In genomic region chr3:160027541-160028195, GRCh38 we compare ENCODE assay signal across 9 cellular contexts. TPM values are rescaled to one million over a fixed set of nuclear protein-coding genes. Genes with fewer than 3 reads are reported as not detected.
DNase-seq lines count a peak whose midpoint lies in the region; ATAC-seq, FAIRE-seq and TF ChIP-seq lines count a peak whose summit lies in the region.
"Had no signal": no experiment of that assay in that cellular context is flagged by ENCODE, and none has a peak within 500 bp of the region (broad histone marks: within the 10 kb centered on the region; RNA-seq: fewer than 3 reads in every experiment).

No MANE protein-coding gene starts in this region.

- no peaks in the 10 kb centered on the region for H3K79me2 ChIP-seq in H1 (ENCODE audit: control insufficient read depth in 1 of 2, insufficient read depth in 2 of 2, low read length in 2 of 2)

- no peak for TF ChIP-seq CTCF in H1 (IDR thresholded peaks at IDR 0.05; ENCODE audit: control extremely low read depth in 1 of 3, insufficient read depth in 1 of 3, low read depth in 1 of 3, low read length in 3 of 3)
- no peak for TF ChIP-seq CTCF in stomach (IDR thresholded peaks at IDR 0.05)

- H3K9me3 ChIP-seq in H1 (ENCODE audit: insufficient read depth in 2 of 2, low read depth in 1 of 2, low read length in 1 of 2) (no peaks in the 10 kb centered on the region), stomach (no peaks in the 10 kb centered on the region)

- no peak overlapping the region for H3K4me3 ChIP-seq in H1 (ENCODE audit: extremely low read depth in 1 of 4, insufficient read depth in 2 of 4, low read depth in 3 of 4, low read length in 4 of 4)
- no peak overlapping the region for H3K4me3 ChIP-seq in stomach

- H3K14ac ChIP-seq in H1 (ENCODE audit: insufficient read length) = no peak overlapping the region

- CTCF ChIA-PET in H1 (lab: Charles Lee; ENCODE audit: partially characterized antibody) = interaction anchor here (0.6 to 2.9 kb wide), 5 partner anchors 9 to 383 kb away, joined by 3 to 10 read pairs (median 3); no protein-coding TSS in a partner anchor

- no peaks in the 10 kb centered on the region for H3K23me2 ChIP-seq in H1 (ENCODE audit: low read depth, low read length)

- H3K27me3 ChIP-seq in H1 (replicated peaks in 1 of 4; ENCODE audit: control insufficient read depth in 3 of 4, extremely low read depth in 1 of 4, insufficient read depth in 3 of 4, low read length in 3 of 4) = no peaks in the 10 kb centered on the region
- H3K27me3 ChIP-seq in stomach = no peaks in the 10 kb centered on the region

- H3K23ac ChIP-seq in H1 (ENCODE audit: insufficient read length) = no peak overlapping the region

- H3K9ac ChIP-seq in H1 (replicated peaks in 1 of 4; ENCODE audit: extremely low read depth in 1 of 4, low read depth in 3 of 4, low read length in 3 of 4) = no peak overlapping the region

- H3K36me3 ChIP-seq in H1 (ENCODE audit: control insufficient read depth in 2 of 4, insufficient read depth in 4 of 4, low read length in 3 of 4) (no peaks in the 10 kb centered on the region), stomach (no peaks in the 10 kb centered on the region)

- no peak overlapping the region for H4K91ac ChIP-seq in H1 (replicated peaks; ENCODE audit: insufficient read length, low read length)

- H3K36me3 Mint-ChIP-seq in activated naive CD4-positive, alpha-beta T cell treated with anti-CD3 and anti-CD28 coated beads, Interleukin-2, amount 50 U/mL, for 72 hours = no peaks in the 10 kb centered on the region
- H3K36me3 Mint-ChIP-seq: brain had no signal

- H4K20me1 ChIP-seq in H1 (replicated peaks in 1 of 2; ENCODE audit: control insufficient read depth in 1 of 2, insufficient read depth in 2 of 2, low read length in 2 of 2) = no peaks in the 10 kb centered on the region

- TF ChIP-seq POLR2A in H1 (IDR thresholded peaks at IDR 0.05; ENCODE audit: control extremely low read depth in 1 of 2, low read depth in 2 of 2, low read length in 2 of 2) (no peak), stomach (IDR thresholded peaks at IDR 0.05) (no peak)

- peak overlapping the region; percentile 81 to 84 for H3K27ac Mint-ChIP-seq in activated naive CD4-positive, alpha-beta T cell treated with anti-CD3 and anti-CD28 coated beads, Interleukin-2, amount 50 U/mL, for 72 hours

- no peak overlapping the region for H4K8ac ChIP-seq in H1 (ENCODE audit: extremely low read depth, insufficient read depth, low read length)

- H3K18ac ChIP-seq in H1 (ENCODE audit: extremely low read depth, low read length) = no peak overlapping the region

- no peak overlapping the region for H2AK5ac ChIP-seq in H1 (ENCODE audit: low read depth, low read length)

- H4K5ac ChIP-seq in H1 (ENCODE audit: insufficient read length, low read depth, low read length) = no peak overlapping the region

- no peak overlapping the region for H2BK5ac ChIP-seq in H1 (ENCODE audit: low read depth, low read length)

- peak overlapping the region; percentile 76 for H2AFZ ChIP-seq in H1 (ENCODE audit: low read length)

- POLR2A ChIA-PET in H1 (lab: Charles Lee; ENCODE audit: partially characterized antibody) = no interaction called here

- H2BK12ac ChIP-seq in H1 (ENCODE audit: low read depth, low read length) = no peak overlapping the region

- intact Hi-C loops in stomach (cut with DNase I; ENCODE audit: low total_unique reads) = no loop called here
- intact Hi-C loops in posterior cingulate gyrus (cut with DNase I) = no loop called here

- no peak overlapping the region for H3K56ac ChIP-seq in H1 (replicated peaks; ENCODE audit: insufficient read length, low read depth, low read length)

- peak; percentile 83 to 91 for ATAC-seq in activated naive CD4-positive, alpha-beta T cell treated with anti-CD3 and anti-CD28 coated beads, Interleukin-2, amount 50 U/mL, for 72 hours
- ATAC-seq in HG02798 (IDR thresholded peaks at IDR 0.05; ENCODE audit: poor library complexity, unreplicated experiment) = peak; percentile 86

- H2BK15ac ChIP-seq in H1 (ENCODE audit: low read length) = no peak overlapping the region

- DNase-seq in activated naive CD4-positive, alpha-beta T cell treated with anti-CD3 and anti-CD28 coated beads, Interleukin-2, amount 50 U/mL, for 72 hours (ENCODE audit: low spot score in 2 of 2) = peak in 1 of 2 donors; percentile 36
- DNase-seq in activated naive CD4-positive, alpha-beta T cell treated with Interleukin-2 at 50 U/mL for 16 hours = no peak
- peak; percentile 18 for DNase-seq in NCI-H510A (lab: John Stamatoyannopoulos, UW)
- no peak for DNase-seq in H1 (ENCODE audit: low read depth in 1 of 2, low spot score in 2 of 2)
- DNase-seq in stomach = no peak
- DNase-seq in cerebellum (ENCODE audit: low spot score) = no peak
- no peak for DNase-seq in posterior cingulate gyrus

- WGBS in H1 (ENCODE audit: extremely low coverage in 1 of 2, insufficient coverage in 1 of 2, insufficient read length in 1 of 2, insufficient replicate concordance in 2 of 2, low coverage in 1 of 2, low lambda C conversion rate in 2 of 2, missing lambda C conversion rate in 1 of 2), 2 experiments = 92% methylated on average over 6 of the region's 6 CpGs; no CpG with 5 or more reads in 1 of the 2 experiments
- 46 to 75% (median 63%) methylated on average over 6 of the region's 6 CpGs for WGBS in stomach, 5 donors

- H3K4me2 ChIP-seq in H1 (ENCODE audit: insufficient read depth in 1 of 2, low read depth in 2 of 2, low read length in 2 of 2) = no peak overlapping the region

- no peak for FAIRE-seq in H1 (lab: Jason Lieb, UNC)

- no peak for TF ChIP-seq EP300 in H1 (IDR thresholded peaks at IDR 0.05; ENCODE audit: borderline replicate concordance in 1 of 2, low read depth in 2 of 2, low read length in 2 of 2)
- no peak for TF ChIP-seq EP300 in stomach (IDR thresholded peaks at IDR 0.05)

- H3K27ac ChIP-seq in H1 (ENCODE audit: low read depth, low read length) (no peak overlapping the region), stomach (no peak overlapping the region)

- TF ChIP-seq RAD21 in H1 (IDR thresholded peaks at IDR 0.05 in 1 of 2, conservative IDR thresholded peaks at IDR 0.05 in 1 of 2; ENCODE audit: low read depth in 2 of 2, low read length in 2 of 2) = no peak

- H2BK20ac ChIP-seq in H1 (ENCODE audit: low read length) = no peak overlapping the region

- H3K79me1 ChIP-seq in H1 (ENCODE audit: low read depth, low read length) = no peaks in the 10 kb centered on the region

- H3K4ac ChIP-seq in H1 (replicated peaks; ENCODE audit: insufficient read length, low read depth, low read length) = no peak overlapping the region

- H3K9me3 Mint-ChIP-seq in activated naive CD4-positive, alpha-beta T cell treated with anti-CD3 and anti-CD28 coated beads, Interleukin-2, amount 50 U/mL, for 72 hours = no peaks in the 10 kb centered on the region
- H3K9me3 Mint-ChIP-seq: brain had no signal

- H3K4me1 ChIP-seq in H1 (replicated peaks in 1 of 4; ENCODE audit: control insufficient read depth in 3 of 4, insufficient read depth in 4 of 4, low read length in 3 of 4) = no peaks in the 10 kb centered on the region
- H3K4me1 ChIP-seq in stomach = peaks cover 0 to 11% (median 0%) of the 10 kb centered on the region in 4 donors

- H2BK120ac ChIP-seq in H1 (replicated peaks; ENCODE audit: low read depth, low read length) = no peak overlapping the region

TF ChIP-seq in H1, 55 proteins besides CTCF, POLR2A, EP300 and RAD21:
- TF ChIP-seq SP2 (IDR thresholded peaks at IDR 0.05; ENCODE audit: low read length) = no peak
- peak; percentile 13; the same call in 1 of the 2 replicates for TF ChIP-seq MAFK (IDR thresholded peaks at IDR 0.05; ENCODE audit: low read depth, low read length)
- 0 out of 2 replicates have a peak, but pooled peaks have one; percentile 24 for TF ChIP-seq BACH1 (IDR thresholded peaks at IDR 0.05; ENCODE audit: low read length)
TF ChIP-seq in H1: peak in this region for 2.

RNA-seq across cellular contexts. Expression of gene IL12A, which starts 39.0 kb away (rescaled TPM):
- not detected for total RNA-seq in activated naive CD4-positive, alpha-beta T cell treated with anti-CD3 and anti-CD28 coated beads, Interleukin-2, amount 50 U/mL, for 72 hours
- 0.41 and 0.82 TPM in 2 replicates for total RNA-seq in H1 (2021; fragmentation: NEBNext Ultra II Directional; extraction: Animal tissue kit (Norgen Biotek cat#: 25700))
- 0.66 and 0.92 TPM in 2 replicates for polyA plus RNA-seq in H1 (2011; rRNA removed)
- polyA plus RNA-seq in H1 (2011; cell fraction: cytosol; rRNA removed) = 0.45 TPM
- 1.9 TPM for polyA plus RNA-seq in H1 (2011; cell fraction: nucleus; rRNA removed)
- polyA plus RNA-seq in H1 (2012, experiment 1 of 2) = 0.29 to 1.0 TPM (median 0.51 TPM) in 4 replicates
- polyA plus RNA-seq in H1 (2012, experiment 2 of 2) = 0.42 TPM
- polyA plus RNA-seq in H1 (2013, experiment 1 of 2) = 0.49 TPM
- 0.48 TPM for polyA plus RNA-seq in H1 (2013, experiment 2 of 2)
- polyA minus RNA-seq in H1 (2011; rRNA and poly(A)+ RNA removed) = 0.15 and 0.16 TPM in 2 replicates
- polyA minus RNA-seq in H1 (2011; cell fraction: cytosol; rRNA and poly(A)+ RNA removed) = not detected
- 0.90 TPM for polyA minus RNA-seq in H1 (2011; cell fraction: nucleus; rRNA and poly(A)+ RNA removed)
- total RNA-seq in stomach = 10 to 100 TPM in 1 of 5 donors, 1 to 10 TPM in 1, not detected in 3; 1.7 to 35.9 TPM
- 1 to 10 TPM in 1 of 3 donors, under 1 TPM in 1, not detected in 1; 0.25 to 2.5 TPM for polyA plus RNA-seq in stomach
- total RNA-seq in cerebellum = 1.1 TPM
